ENCODE assay signal across 9 cellular contexts in the genomic region with DNA sequence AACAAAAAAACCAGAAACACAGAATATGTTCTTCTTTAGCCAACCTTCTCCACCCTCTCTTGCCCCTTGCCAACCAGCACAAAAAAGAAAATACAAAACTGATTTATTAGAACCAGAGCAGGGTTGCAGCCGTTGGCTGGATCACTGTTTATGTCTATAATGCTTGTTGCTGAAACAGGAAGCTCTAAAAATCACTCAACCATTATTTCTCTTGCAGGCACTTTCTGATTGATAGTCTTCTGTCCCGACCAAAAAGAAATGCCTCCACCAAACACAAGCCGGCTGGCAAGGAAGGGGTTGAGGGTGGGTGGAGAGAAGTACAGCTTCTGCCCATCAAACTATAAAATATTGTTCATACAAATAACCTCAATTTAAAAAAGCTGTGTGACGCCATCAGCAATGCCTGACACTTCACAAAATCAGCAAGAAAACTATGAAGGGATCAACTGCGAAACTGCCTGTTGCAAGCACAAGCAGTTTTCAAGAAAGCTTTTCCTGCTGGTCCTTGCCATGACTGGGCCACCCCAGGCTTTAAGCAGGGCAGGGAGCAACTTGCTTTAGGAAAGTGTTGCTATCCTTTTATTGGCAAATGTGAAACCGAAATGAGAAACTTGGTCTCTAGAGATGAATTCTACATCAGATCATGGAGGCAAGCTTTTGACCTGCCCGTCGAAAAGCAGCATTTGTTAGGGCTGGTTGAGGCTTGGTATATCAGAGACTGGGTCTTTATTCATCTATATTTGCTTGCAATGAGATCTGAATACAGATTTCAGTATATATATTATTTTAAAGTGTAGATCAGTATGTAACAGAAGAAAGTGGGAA.
A peak's percentile ranks its signal among the peaks of the same experiment; 100 is the strongest.
DNase-seq lines count a peak whose midpoint lies in the region; ATAC-seq, FAIRE-seq and TF ChIP-seq lines count a peak whose summit lies in the region.
"Had no signal": no experiment of that assay in that cellular context is flagged by ENCODE, and none has a peak within 500 bp of the region (broad histone marks: within the 10 kb centered on the region; RNA-seq: fewer than 3 reads in every experiment).

No MANE protein-coding gene starts in this region.

- no peak for TF ChIP-seq CTCF in CD4-positive, alpha-beta T cell (IDR thresholded peaks at IDR 0.05)
- no peak for TF ChIP-seq CTCF in testis (IDR thresholded peaks at IDR 0.05)

- CTCF ChIA-PET in CD4-positive, alpha-beta T cell (lab: Charles Lee): no interaction called here

- H3K4me2 ChIP-seq in Karpas-422 (ENCODE audit: low read depth, low read length, poor library complexity, severe bottlenecking): peak overlapping the region; percentile 54

- H3K36me3 ChIP-seq in Karpas-422 (ENCODE audit: insufficient read depth, low read length): no peaks in the 10 kb centered on the region
- H3K36me3 ChIP-seq in testis (ENCODE audit: low read depth, missing control alignments): no peaks in the 10 kb centered on the region

- H3K9ac ChIP-seq in Karpas-422 (ENCODE audit: low read length): peak overlapping the region; percentile 36

- no peaks in the 10 kb centered on the region for H3K9me3 ChIP-seq in CD4-positive, alpha-beta T cell (ENCODE audit: control insufficient read depth, low read length)
- H3K9me3 ChIP-seq in Karpas-422 (ENCODE audit: low read length): no peaks in the 10 kb centered on the region
- no peaks in the 10 kb centered on the region for H3K9me3 ChIP-seq in testis

- no peak for DNase-seq in CD4-positive, alpha-beta T cell
- DNase-seq in GM19239 (ENCODE audit: insufficient read length, low spot score) (no peak), Karpas-422 (peak; percentile 66), memory B cell (ENCODE audit: low spot score in 2 of 2) (no peak), iPS-NIHi7 (ENCODE audit: extremely low spot score) (no peak), HuH-7.5 (ENCODE audit: low spot score) (no peak), SK-N-DZ (ENCODE audit: low spot score) (no peak), testis (no peak)
- DNase-seq: NCI-H774 had no signal

- no peaks in the 10 kb centered on the region for H3K9me2 ChIP-seq in Karpas-422 (replicated peaks; ENCODE audit: insufficient read depth, low read length)

- no peaks in the 10 kb centered on the region for H3K27me3 ChIP-seq in CD4-positive, alpha-beta T cell (ENCODE audit: control insufficient read depth, insufficient read depth, low read length)
- no peaks in the 10 kb centered on the region for H3K27me3 ChIP-seq in Karpas-422 (ENCODE audit: low read length)
- H3K27me3 ChIP-seq in testis: no peaks in the 10 kb centered on the region

- H2AFZ ChIP-seq in Karpas-422 (ENCODE audit: low read length): no peak overlapping the region

- peaks cover 42% of the 10 kb centered on the region for H3K79me2 ChIP-seq in Karpas-422 (ENCODE audit: low read length)

- intact Hi-C loops in CD4-positive, alpha-beta T cell (cut with DNase I, micrococcal nuclease): no loop called here
- intact Hi-C loops in testis (cut with DNase I; ENCODE audit: low total_unique reads): no loop called here

- peaks cover 21% of the 10 kb centered on the region for H3K4me1 ChIP-seq in Karpas-422 (ENCODE audit: low read length)
- no peaks in the 10 kb centered on the region for H3K4me1 ChIP-seq in testis

- H3K27me3 Mint-ChIP-seq in CD4-positive, alpha-beta T cell: no peaks in the 10 kb centered on the region
- H3K27me3 Mint-ChIP-seq in memory B cell: no peaks in the 10 kb centered on the region

- WGBS in testis, 2 donors: 83 to 85% methylated on average over 8 of the region's 8 CpGs

- TF ChIP-seq POLR2A in testis (IDR thresholded peaks at IDR 0.05): no peak

- peak overlapping the region; percentile 19 for H3K27ac Mint-ChIP-seq in CD4-positive, alpha-beta T cell
- peak overlapping the region; percentile 89 for H3K27ac Mint-ChIP-seq in memory B cell

- H3K36me3 Mint-ChIP-seq in CD4-positive, alpha-beta T cell (ENCODE audit: low read depth): peaks cover 82% of the 10 kb centered on the region
- peaks cover 17% of the 10 kb centered on the region for H3K36me3 Mint-ChIP-seq in memory B cell

- H3K4me3 Mint-ChIP-seq in CD4-positive, alpha-beta T cell: no peak overlapping the region
- peak overlapping the region; percentile 77 for H3K4me3 Mint-ChIP-seq in memory B cell

- POLR2A ChIA-PET in CD4-positive, alpha-beta T cell (lab: Charles Lee): interaction anchor here (0.8 to 1.5 kb wide), 2 partner anchors 9 to 13 kb away, joined by 3 to 5 read pairs; no protein-coding TSS in a partner anchor

- H3K4me3 ChIP-seq in Karpas-422 (ENCODE audit: low read length): peak overlapping the region; percentile 4; the same call in 1 of the 2 replicates
- no peak overlapping the region for H3K4me3 ChIP-seq in testis

- no peak overlapping the region for H3K27ac ChIP-seq in CD4-positive, alpha-beta T cell (ENCODE audit: low read depth, low read length)
- peak overlapping the region; percentile 58 for H3K27ac ChIP-seq in Karpas-422 (ENCODE audit: low read length)
- no peak overlapping the region for H3K27ac ChIP-seq in testis

- no peaks in the 10 kb centered on the region for H3K9me3 Mint-ChIP-seq in CD4-positive, alpha-beta T cell
- no peaks in the 10 kb centered on the region for H3K9me3 Mint-ChIP-seq in memory B cell

- no peak for ATAC-seq in CD4-positive, alpha-beta T cell (ENCODE audit: poor library complexity)
- ATAC-seq in memory B cell (ENCODE audit: low read depth): peak; percentile 92

- FAIRE-seq in GM19239 (lab: Jason Lieb, UNC): peak; percentile 85

- H3K4me1 Mint-ChIP-seq in CD4-positive, alpha-beta T cell (ENCODE audit: low read depth): peaks cover 30% of the 10 kb centered on the region
- H3K4me1 Mint-ChIP-seq in memory B cell: peaks cover 14% of the 10 kb centered on the region

- H4K20me1 ChIP-seq in Karpas-422 (ENCODE audit: insufficient read depth, low read depth, low read length): no peaks in the 10 kb centered on the region
